Comparison of ENCODE assay signal across 8 cellular contexts in genomic region chr9:92668746-92669526, GRCh38. TPM values are rescaled to one million over a fixed set of nuclear protein-coding genes. Genes with fewer than 3 reads are reported as not detected.
DNase-seq lines count a peak whose midpoint lies in the region; FAIRE-seq and TF ChIP-seq lines count a peak whose summit lies in the region.

No MANE protein-coding gene starts in this region.

- no peaks in the 10 kb centered on the region for H3K9me3 Mint-ChIP-seq in MCF 10A (ENCODE audit: unreplicated experiment)

- H3K4me1 Mint-ChIP-seq in MCF 10A (ENCODE audit: insufficient read depth, unreplicated experiment) = peaks cover 16% of the 10 kb centered on the region

- H3K9ac ChIP-seq in kidney (ENCODE audit: low read length in 2 of 2) = peak overlapping the region; percentile 11 to 89

- FAIRE-seq in H54 (lab: Jason Lieb, UNC) (peak; percentile 33), kidney (lab: Jason Lieb, UNC) (no peak)

- peak overlapping the region; percentile 74 for H3K4me3 Mint-ChIP-seq in MCF 10A (ENCODE audit: unreplicated experiment)

- no peaks in the 10 kb centered on the region for H3K27me3 Mint-ChIP-seq in MCF 10A (ENCODE audit: insufficient read depth, unreplicated experiment)

- peak overlapping the region; percentile 69 for H3K27ac Mint-ChIP-seq in MCF 10A (ENCODE audit: low read depth, unreplicated experiment)

- H3K4me3 ChIP-seq in kidney (ENCODE audit: low read length in 2 of 2) = peak overlapping the region; percentile 89 to 99

- H3K36me3 ChIP-seq in kidney (ENCODE audit: control insufficient read depth in 1 of 2, insufficient read depth in 2 of 2, low read length in 2 of 2) = no peaks in the 10 kb centered on the region

- TSS peak; percentile 59 for BruUV-seq in MCF 10A (replicated peaks; lab: Mats Ljungman, UMichigan)

- H3K4me1 ChIP-seq in kidney (ENCODE audit: control insufficient read depth in 1 of 2, insufficient read depth in 1 of 2, low read depth in 1 of 2, low read length in 2 of 2) = peaks cover 5 to 11% of the 10 kb centered on the region in 2 donors

- H3K27ac ChIP-seq in RWPE1 = peak overlapping the region; percentile 87
- peak overlapping the region in 1 of 2 donors; percentile 76 for H3K27ac ChIP-seq in kidney (ENCODE audit: low read depth in 2 of 2, low read length in 2 of 2)

- no peak for TF ChIP-seq POLR2A in H54 (IDR thresholded peaks at IDR 0.05; ENCODE audit: low read depth, low read length)

- intact Hi-C loops in MCF 10A (cut with micrococcal nuclease) = loop anchor here (1.0 kb wide), 1 partner anchor 8 kb away; no protein-coding TSS in a partner anchor
- intact Hi-C loops in kidney (cut with DNase I) = no loop called here

- H3K9me3 ChIP-seq in kidney (ENCODE audit: control insufficient read depth in 1 of 2, low read length in 2 of 2) = no peaks in the 10 kb centered on the region

- no peak for TF ChIP-seq CTCF in RWPE1 (conservative IDR thresholded peaks at IDR 0.05; ENCODE audit: low read depth)
- no peak for TF ChIP-seq CTCF in MCF 10A (IDR thresholded peaks at IDR 0.05; ENCODE audit: unreplicated experiment)
- TF ChIP-seq CTCF in kidney (IDR thresholded peaks at IDR 0.05; ENCODE audit: borderline replicate concordance, extremely low read depth, insufficient read depth) = no peak

- peak; percentile 79 for DNase-seq in H54 (ENCODE audit: insufficient read length, low spot score)
- peak; percentile 94 for DNase-seq in RWPE1 (ENCODE audit: low spot score)
- DNase-seq in MCF 10A (ENCODE audit: unreplicated experiment) = peak; percentile 71
- DNase-seq in kidney = peak; percentile 75
- peak; percentile 32 for DNase-seq in stimulated activated CD4-positive, alpha-beta T cell treated with anti-CD3 and anti-CD28 coated beads, Interleukin-1b, Interleukin-23, amount 100 ng/mL, for 48 hours
- no peak for DNase-seq in NCI-H524 (lab: John Stamatoyannopoulos, UW)
- no peak for DNase-seq in NCI-H2081 treated with DMSO at 0.1 percent for 48 hours (lab: John Stamatoyannopoulos, UW)
- no peak for DNase-seq in cerebellar nuclear complex (lab: John Stamatoyannopoulos, UW)

- POLR2A ChIA-PET in RWPE1 (lab: Yijun Ruan, JAX; ENCODE audit: low non-redundant PET) = no interaction called here
- POLR2A ChIA-PET in MCF 10A (lab: Yijun Ruan, JAX) = interaction anchor here (0.6 to 1.7 kb wide), 7 partner anchors 10 to 341 kb away, joined by 3 to 15 read pairs (median 4); no protein-coding TSS in a partner anchor

- peaks cover 18% of the 10 kb centered on the region for H3K36me3 Mint-ChIP-seq in MCF 10A (ENCODE audit: insufficient read depth, unreplicated experiment)

- CTCF ChIA-PET in RWPE1 (lab: Yijun Ruan, JAX) = interaction anchor here (0.6 to 0.8 kb wide), 2 partner anchors 146 to 576 kb away, joined by 3 read pairs; no protein-coding TSS in a partner anchor
- CTCF ChIA-PET in MCF 10A (lab: Yijun Ruan, JAX) = interaction anchor here (0.6 to 1.2 kb wide), 4 partner anchors 9 to 39 kb away, joined by 3 read pairs; no protein-coding TSS in a partner anchor

RNA-seq across cellular contexts. Expression of gene IPPK, which starts 1.0 kb away (rescaled TPM):
- total RNA-seq in MCF 10A (2022) (16.3 and 16.6 TPM in 2 replicates), kidney (7.3 TPM)
- 10.2 TPM for polyA plus RNA-seq in kidney (ENCODE audit: insufficient read depth, low read depth, low replicate concordance)

Comparison
In these comparisons a context has a peak if more than half of its experiments do, and no peak if none do; other contexts are left out.
1. DNase-seq: peak in H54 (single experiment), RWPE1 (single experiment), MCF 10A (single experiment), kidney (single experiment) and stimulated activated CD4-positive, alpha-beta T cell treated with anti-CD3 and anti-CD28 coated beads, Interleukin-1b, Interleukin-23, amount 100 ng/mL, for 48 hours (single experiment); none in NCI-H524 (0 of 2), NCI-H2081 treated with DMSO at 0.1 percent for 48 hours (single experiment) and cerebellar nuclear complex (0 of 2).